Comparison of ENCODE assay signal across 32 cellular contexts in genomic region chr17:81844327-81844851, GRCh38. TPM values are rescaled to one million over a fixed set of nuclear protein-coding genes. Genes with fewer than 3 reads are reported as not detected.
DNase-seq lines count a peak whose midpoint lies in the region; ATAC-seq and TF ChIP-seq lines count a peak whose summit lies in the region.
"Had no signal": no experiment of that assay in that cellular context is flagged by ENCODE, and none has a peak within 500 bp of the region (broad histone marks: within the 10 kb centered on the region; RNA-seq: fewer than 3 reads in every experiment).

No MANE protein-coding gene starts in this region.

- no peaks in the 10 kb centered on the region for H3K27me3 ChIP-seq in spleen (replicated peaks in 1 of 7)
- H3K27me3 ChIP-seq: esophagus muscularis mucosa, right atrium auricular region, SJSA1 had no signal

- H3K36me3 ChIP-seq in spleen, result peaks cover 0 to 77% (median 70%) of the 10 kb centered on the region in 6 donors

- no peaks in the 10 kb centered on the region for H3K4me1 Mint-ChIP-seq in activated CD8-positive, alpha-beta T cell treated with anti-CD3 and anti-CD28 coated beads, Interleukin-2, amount 10 ng/mL, durations not matched to agents 7 days and 5 days (ENCODE audit: low read depth)
- no peaks in the 10 kb centered on the region for H3K4me1 Mint-ChIP-seq in activated CD8-positive, alpha-beta T cell treated with anti-CD3 and anti-CD28 coated beads for 36 hours (ENCODE audit: low read depth)
- no peaks in the 10 kb centered on the region for H3K4me1 Mint-ChIP-seq in chondrocyte (ENCODE audit: low read depth)
- H3K4me1 Mint-ChIP-seq: activated CD8-positive, alpha-beta memory T cell treated with anti-CD3 and anti-CD28 coated beads, Interleukin-2, amount 10 ng/mL, durations not matched to agents 7 days and 5 days; CD8-positive, alpha-beta memory T cell; natural killer cell had no signal

- intact Hi-C loops in activated CD8-positive, alpha-beta T cell treated with anti-CD3 and anti-CD28 coated beads for 36 hours (cut with micrococcal nuclease), result no loop called here
- intact Hi-C loops in spleen (cut with DNase I; ENCODE audit: low total_unique reads), result no loop called here

- H3K4me3 Mint-ChIP-seq in activated CD8-positive, alpha-beta T cell treated with anti-CD3 and anti-CD28 coated beads, Interleukin-2, amount 10 ng/mL, durations not matched to agents 7 days and 5 days, result no peak overlapping the region
- H3K4me3 Mint-ChIP-seq in activated CD8-positive, alpha-beta T cell treated with anti-CD3 and anti-CD28 coated beads for 36 hours, result no peak overlapping the region
- no peak overlapping the region for H3K4me3 Mint-ChIP-seq in chondrocyte (ENCODE audit: unreplicated experiment)
- H3K4me3 Mint-ChIP-seq: activated CD8-positive, alpha-beta memory T cell treated with anti-CD3 and anti-CD28 coated beads, Interleukin-2, amount 10 ng/mL, durations not matched to agents 7 days and 5 days; activated naive CD4-positive, alpha-beta T cell treated with anti-CD3 and anti-CD28 coated beads for 36 hours; activated T-cell treated with anti-CD3 and anti-CD28 coated beads, Interleukin-2, amount 50 U/mL, for 72 hours; CD8-positive, alpha-beta memory T cell; natural killer cell had no signal

- no peak overlapping the region for H3K4me3 ChIP-seq in spleen
- H3K4me3 ChIP-seq: coronary artery, esophagus muscularis mucosa, GM23248, right atrium auricular region, SJSA1 had no signal

- POLR2A ChIA-PET in activated CD8-positive, alpha-beta T cell treated with anti-CD3 and anti-CD28 coated beads, Interleukin-2, amount 10 ng/mL, durations not matched to agents 7 days and 5 days (lab: Charles Lee), result no interaction called here
- POLR2A ChIA-PET in activated CD8-positive, alpha-beta T cell treated with anti-CD3 and anti-CD28 coated beads for 36 hours (lab: Charles Lee), result interaction anchor here (2.7 to 5.7 kb wide), 3 partner anchors 9 to 15 kb away, joined by 8 to 35 read pairs (median 17); partner anchors contain the start of gene MCRIP1

- no peak for DNase-seq in activated CD8-positive, alpha-beta T cell treated with anti-CD3 and anti-CD28 coated beads, Interleukin-2, amount 10 ng/mL, durations not matched to agents 7 days and 5 days
- no peak for DNase-seq in activated CD8-positive, alpha-beta T cell treated with anti-CD3 and anti-CD28 coated beads for 36 hours
- DNase-seq in chondrocyte (ENCODE audit: low spot score), result peak; percentile 90
- DNase-seq in spleen, result peak; percentile 77
- no peak for DNase-seq in central memory CD4-positive, alpha-beta T cell
- DNase-seq in hepatic stellate cell (ENCODE audit: low spot score), result no peak
- DNase-seq: activated CD8-positive, alpha-beta memory T cell treated with anti-CD3 and anti-CD28 coated beads, Interleukin-2, amount 10 ng/mL, durations not matched to agents 7 days and 5 days; activated naive CD4-positive, alpha-beta T cell treated with anti-CD3 and anti-CD28 coated beads for 36 hours; activated T-cell treated with anti-CD3 and anti-CD28 coated beads, Interleukin-2, amount 50 U/mL, for 72 hours; amygdala; CD8-positive, alpha-beta memory T cell; DMS53; GDM1; GM23248; hippocampal formation; KBM-7; left ventricle myocardium superior; natural killer cell; NCI-H1436 treated with DMSO at 0.1 percent for 48 hours; NCI-H2171 treated with DMSO at 0.1 percent for 48 hours; NCI-H524; stimulated activated CD4-positive, alpha-beta T cell treated with anti-CD3 and anti-CD28 coated beads, Interleukin-2, amount 100 ng/mL, for 48 hours; stimulated activated naive CD4-positive, alpha-beta T cell; T-helper 1 cell had no signal

- H3K9me3 Mint-ChIP-seq in activated CD8-positive, alpha-beta T cell treated with anti-CD3 and anti-CD28 coated beads, Interleukin-2, amount 10 ng/mL, durations not matched to agents 7 days and 5 days (ENCODE audit: insufficient read depth), result no peaks in the 10 kb centered on the region
- H3K9me3 Mint-ChIP-seq in activated CD8-positive, alpha-beta T cell treated with anti-CD3 and anti-CD28 coated beads for 36 hours, result no peaks in the 10 kb centered on the region
- no peaks in the 10 kb centered on the region for H3K9me3 Mint-ChIP-seq in chondrocyte (ENCODE audit: low read depth)
- H3K9me3 Mint-ChIP-seq: activated naive CD4-positive, alpha-beta T cell treated with anti-CD3 and anti-CD28 coated beads for 36 hours; activated T-cell treated with anti-CD3 and anti-CD28 coated beads, Interleukin-2, amount 50 U/mL, for 72 hours; CD8-positive, alpha-beta memory T cell; natural killer cell had no signal

- no peaks in the 10 kb centered on the region for H3K27me3 Mint-ChIP-seq in activated CD8-positive, alpha-beta T cell treated with anti-CD3 and anti-CD28 coated beads, Interleukin-2, amount 10 ng/mL, durations not matched to agents 7 days and 5 days (ENCODE audit: low read depth)
- H3K27me3 Mint-ChIP-seq in activated CD8-positive, alpha-beta T cell treated with anti-CD3 and anti-CD28 coated beads for 36 hours, result no peaks in the 10 kb centered on the region
- H3K27me3 Mint-ChIP-seq in chondrocyte (ENCODE audit: low read depth), result no peaks in the 10 kb centered on the region
- H3K27me3 Mint-ChIP-seq: activated CD8-positive, alpha-beta memory T cell treated with anti-CD3 and anti-CD28 coated beads, Interleukin-2, amount 10 ng/mL, durations not matched to agents 7 days and 5 days had no signal

- no peaks in the 10 kb centered on the region for H3K9me3 ChIP-seq in spleen
- H3K9me3 ChIP-seq: esophagus muscularis mucosa, right atrium auricular region, SJSA1 had no signal

- H3K27ac Mint-ChIP-seq in activated CD8-positive, alpha-beta T cell treated with anti-CD3 and anti-CD28 coated beads, Interleukin-2, amount 10 ng/mL, durations not matched to agents 7 days and 5 days, result no peak overlapping the region
- no peak overlapping the region for H3K27ac Mint-ChIP-seq in activated CD8-positive, alpha-beta T cell treated with anti-CD3 and anti-CD28 coated beads for 36 hours
- H3K27ac Mint-ChIP-seq in chondrocyte (ENCODE audit: unreplicated experiment), result peak overlapping the region; percentile 41
- H3K27ac Mint-ChIP-seq: activated CD8-positive, alpha-beta memory T cell treated with anti-CD3 and anti-CD28 coated beads, Interleukin-2, amount 10 ng/mL, durations not matched to agents 7 days and 5 days; activated naive CD4-positive, alpha-beta T cell treated with anti-CD3 and anti-CD28 coated beads for 36 hours; activated T-cell treated with anti-CD3 and anti-CD28 coated beads, Interleukin-2, amount 50 U/mL, for 72 hours had no signal

- peak; percentile 5 for ATAC-seq in activated CD8-positive, alpha-beta T cell treated with anti-CD3 and anti-CD28 coated beads, Interleukin-2, amount 10 ng/mL, durations not matched to agents 7 days and 5 days
- no peak for ATAC-seq in activated CD8-positive, alpha-beta T cell treated with anti-CD3 and anti-CD28 coated beads for 36 hours
- ATAC-seq: activated CD8-positive, alpha-beta memory T cell treated with anti-CD3 and anti-CD28 coated beads, Interleukin-2, amount 10 ng/mL, durations not matched to agents 7 days and 5 days; activated T-cell treated with anti-CD3 and anti-CD28 coated beads, Interleukin-2, amount 50 U/mL, for 72 hours; left ventricle myocardium superior had no signal

- TF ChIP-seq POLR2A in spleen (IDR thresholded peaks at IDR 0.05), result no peak

- H3K36me3 Mint-ChIP-seq in activated CD8-positive, alpha-beta T cell treated with anti-CD3 and anti-CD28 coated beads, Interleukin-2, amount 10 ng/mL, durations not matched to agents 7 days and 5 days (ENCODE audit: low read depth), result peaks cover 44% of the 10 kb centered on the region
- peaks cover 25% of the 10 kb centered on the region for H3K36me3 Mint-ChIP-seq in activated CD8-positive, alpha-beta T cell treated with anti-CD3 and anti-CD28 coated beads for 36 hours (ENCODE audit: low read depth)
- peaks cover 22% of the 10 kb centered on the region for H3K36me3 Mint-ChIP-seq in chondrocyte (ENCODE audit: low read depth)
- H3K36me3 Mint-ChIP-seq: natural killer cell had no signal

- peaks cover 0 to 53% (median 27%) of the 10 kb centered on the region in 6 donors for H3K4me1 ChIP-seq in spleen
- H3K4me1 ChIP-seq: SJSA1 had no signal

- CTCF ChIA-PET in activated CD8-positive, alpha-beta T cell treated with anti-CD3 and anti-CD28 coated beads, Interleukin-2, amount 10 ng/mL, durations not matched to agents 7 days and 5 days (lab: Charles Lee), result no interaction called here
- CTCF ChIA-PET in activated CD8-positive, alpha-beta T cell treated with anti-CD3 and anti-CD28 coated beads for 36 hours (lab: Charles Lee), result no interaction called here

- TF ChIP-seq CTCF in activated CD8-positive, alpha-beta T cell treated with anti-CD3 and anti-CD28 coated beads for 36 hours (IDR thresholded peaks at IDR 0.05), result no peak
- TF ChIP-seq CTCF in chondrocyte (IDR thresholded peaks at IDR 0.05), result no peak
- no peak for TF ChIP-seq CTCF in spleen (IDR thresholded peaks at IDR 0.05 in 8 of 11, conservative IDR thresholded peaks at IDR 0.05 in 3 of 11)

- H3K27ac ChIP-seq in spleen, result peak overlapping the region in 3 of 8 donors; percentile 40 to 54 (median 47)
- H3K27ac ChIP-seq: coronary artery, esophagus muscularis mucosa, GM23248, right atrium auricular region, SJSA1 had no signal

- WGBS in spleen, 5 donors, result 77 to 91% (median 83%) methylated on average over 10 to 14 of the region's 14 CpGs

RNA-seq across cellular contexts. Expression of gene PPP1R27, which starts 9.5 kb away (rescaled TPM):
- total RNA-seq in activated CD8-positive, alpha-beta T cell treated with anti-CD3 and anti-CD28 coated beads, Interleukin-2, amount 10 ng/mL, durations not matched to agents 7 days and 5 days, result not detected
- not detected for total RNA-seq in activated CD8-positive, alpha-beta T cell treated with anti-CD3 and anti-CD28 coated beads for 36 hours
- total RNA-seq in chondrocyte, result not detected in 3 replicates
- total RNA-seq in spleen, result not detected
- polyA plus RNA-seq in spleen, result under 1 TPM in 2 of 3 donors, not detected in 1; 0.09 to 0.39 TPM
- total RNA-seq: activated CD8-positive, alpha-beta memory T cell treated with anti-CD3 and anti-CD28 coated beads, Interleukin-2, amount 10 ng/mL, durations not matched to agents 7 days and 5 days; activated naive CD4-positive, alpha-beta T cell treated with anti-CD3 and anti-CD28 coated beads for 36 hours; activated T-cell treated with anti-CD3 and anti-CD28 coated beads, Interleukin-2, amount 50 U/mL, for 72 hours; bronchial epithelial cell; CD8-positive, alpha-beta memory T cell; esophagus muscularis mucosa; frontal cortex; GM23248; natural killer cell; osteoblast; right atrium auricular region; SJSA1; temporal lobe had no signal
- polyA plus RNA-seq: CD8-positive, alpha-beta memory T cell; GM23248 had no signal

RNA-seq across cellular contexts. Expression of gene MCRIP1, which starts 11.3 kb away (rescaled TPM):
- 10 to 100 TPM; 42.3 to 43.0 TPM for total RNA-seq in activated CD8-positive, alpha-beta T cell treated with anti-CD3 and anti-CD28 coated beads, Interleukin-2, amount 10 ng/mL, durations not matched to agents 7 days and 5 days
- total RNA-seq in activated CD8-positive, alpha-beta T cell treated with anti-CD3 and anti-CD28 coated beads for 36 hours, result 10 to 100 TPM; 55.1 to 56.5 TPM
- total RNA-seq in chondrocyte (122 to 133 TPM (median 131 TPM) in 3 replicates), spleen (10 to 100 TPM; 47.5 to 71.3 (median 52.6) TPM)
- polyA plus RNA-seq in spleen, result 100 to 1,000 TPM in 2 of 3 donors, 10 to 100 TPM in 1; 75.9 to 182 (median 111) TPM

RNA-seq across cellular contexts. Expression of gene P4HB, which starts 15.9 kb away (rescaled TPM):
- 100 to 1,000 TPM; 474 to 498 TPM for total RNA-seq in activated CD8-positive, alpha-beta T cell treated with anti-CD3 and anti-CD28 coated beads, Interleukin-2, amount 10 ng/mL, durations not matched to agents 7 days and 5 days
- total RNA-seq in activated CD8-positive, alpha-beta T cell treated with anti-CD3 and anti-CD28 coated beads for 36 hours, result 100 to 1,000 TPM; 408 to 434 TPM
- total RNA-seq in chondrocyte (958 to 1,257 TPM (median 1,012 TPM) in 3 replicates), spleen (1,000 to 10,000 TPM in 3 of 7 donors, 100 to 1,000 TPM in 4; 561 to 1,208 (median 823) TPM)
- polyA plus RNA-seq in spleen, result 100 to 1,000 TPM; 161 to 366 (median 188) TPM

RNA-seq across cellular contexts. Expression of gene ARHGDIA, which starts 26.7 kb away (rescaled TPM):
- total RNA-seq in activated CD8-positive, alpha-beta T cell treated with anti-CD3 and anti-CD28 coated beads, Interleukin-2, amount 10 ng/mL, durations not matched to agents 7 days and 5 days, result 100 to 1,000 TPM; 756 to 778 TPM
- 100 to 1,000 TPM; 450 to 470 TPM for total RNA-seq in activated CD8-positive, alpha-beta T cell treated with anti-CD3 and anti-CD28 coated beads for 36 hours
- total RNA-seq in chondrocyte (452 to 481 TPM (median 476 TPM) in 3 replicates), spleen (100 to 1,000 TPM; 155 to 392 (median 293) TPM)
- polyA plus RNA-seq in spleen, result 100 to 1,000 TPM; 131 to 261 (median 137) TPM

RNA-seq across cellular contexts. Expression of gene GCGR, which starts 40.4 kb away (rescaled TPM):
- total RNA-seq in activated CD8-positive, alpha-beta T cell treated with anti-CD3 and anti-CD28 coated beads, Interleukin-2, amount 10 ng/mL, durations not matched to agents 7 days and 5 days, result not detected
- not detected for total RNA-seq in activated CD8-positive, alpha-beta T cell treated with anti-CD3 and anti-CD28 coated beads for 36 hours
- total RNA-seq in chondrocyte (not detected in 3 replicates), spleen (under 1 TPM in 1 of 7 donors, not detected in 6; 0.37 TPM)
- polyA plus RNA-seq in spleen, result under 1 TPM; 0.06 to 0.15 (median 0.13) TPM
- total RNA-seq: activated CD8-positive, alpha-beta memory T cell treated with anti-CD3 and anti-CD28 coated beads, Interleukin-2, amount 10 ng/mL, durations not matched to agents 7 days and 5 days; activated naive CD4-positive, alpha-beta T cell treated with anti-CD3 and anti-CD28 coated beads for 36 hours; bronchial epithelial cell; CD8-positive, alpha-beta memory T cell; frontal cortex; GM23248; left ventricle myocardium superior; natural killer cell; right atrium auricular region; SJSA1; temporal lobe had no signal
- polyA plus RNA-seq: CD8-positive, alpha-beta memory T cell; GM23248 had no signal

Comparison
In these comparisons a context has a peak if more than half of its experiments do, and no peak if none do; other contexts are left out.
1. DNase-seq: peak in chondrocyte (single experiment) and spleen (single experiment); none in activated CD8-positive, alpha-beta T cell treated with anti-CD3 and anti-CD28 coated beads, Interleukin-2, amount 10 ng/mL, durations not matched to agents 7 days and 5 days (single experiment), activated CD8-positive, alpha-beta T cell treated with anti-CD3 and anti-CD28 coated beads for 36 hours (single experiment), central memory CD4-positive, alpha-beta T cell (single experiment) and hepatic stellate cell (single experiment).